Comparison of ENCODE assay signal across 1 cellular context in the genomic region with DNA sequence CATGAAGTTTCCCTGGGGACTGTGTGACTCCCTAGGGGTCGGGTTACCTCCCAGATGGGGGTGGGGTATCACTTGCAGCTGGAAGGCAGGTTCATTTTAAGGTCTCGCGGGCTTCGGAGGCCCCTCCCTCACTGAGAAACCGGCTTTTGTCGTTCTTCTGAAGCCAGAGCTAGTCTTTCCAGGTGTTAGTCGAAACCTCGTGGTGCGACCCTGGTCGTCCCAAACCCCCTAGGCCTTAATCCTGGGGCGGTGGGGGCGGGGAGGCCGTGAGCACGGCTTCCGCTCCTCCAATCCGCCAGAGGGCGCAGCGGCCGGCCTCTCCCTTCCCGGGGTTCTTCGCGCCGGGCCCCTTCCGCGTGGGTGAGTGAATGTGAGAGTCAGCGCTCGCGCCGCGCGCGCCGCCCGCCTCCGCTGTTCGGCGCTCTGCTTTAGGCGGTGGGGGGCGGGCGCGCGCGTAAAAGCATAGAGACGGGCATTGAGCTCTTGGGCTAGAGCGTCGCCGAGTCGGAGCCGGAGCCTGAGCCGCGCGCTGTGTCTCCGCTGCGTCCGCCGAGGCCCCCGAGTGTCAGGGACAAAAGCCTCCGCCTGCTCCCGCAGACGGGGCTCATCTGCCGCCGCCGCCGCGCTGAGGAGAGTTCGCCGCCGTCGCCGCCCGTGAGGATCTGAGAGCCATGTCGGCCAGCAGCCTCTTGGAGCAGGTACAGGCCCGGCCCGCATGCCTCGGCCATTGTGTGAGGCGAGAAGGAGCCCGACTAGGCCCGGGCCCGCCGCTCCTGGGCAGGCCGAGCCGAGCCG.
TF ChIP-seq lines count a peak whose summit lies in the region.

A gene (plus strand): TSS at position 491 of the 795 bp plus-strand sequence. CDS start 181 bp downstream, at position 672.

TF ChIP-seq in HepG2, 621 proteins besides CTCF, POLR2A, EP300 and RAD21 (continued from another document and continues in another):
- TF ChIP-seq, protein P1, sequence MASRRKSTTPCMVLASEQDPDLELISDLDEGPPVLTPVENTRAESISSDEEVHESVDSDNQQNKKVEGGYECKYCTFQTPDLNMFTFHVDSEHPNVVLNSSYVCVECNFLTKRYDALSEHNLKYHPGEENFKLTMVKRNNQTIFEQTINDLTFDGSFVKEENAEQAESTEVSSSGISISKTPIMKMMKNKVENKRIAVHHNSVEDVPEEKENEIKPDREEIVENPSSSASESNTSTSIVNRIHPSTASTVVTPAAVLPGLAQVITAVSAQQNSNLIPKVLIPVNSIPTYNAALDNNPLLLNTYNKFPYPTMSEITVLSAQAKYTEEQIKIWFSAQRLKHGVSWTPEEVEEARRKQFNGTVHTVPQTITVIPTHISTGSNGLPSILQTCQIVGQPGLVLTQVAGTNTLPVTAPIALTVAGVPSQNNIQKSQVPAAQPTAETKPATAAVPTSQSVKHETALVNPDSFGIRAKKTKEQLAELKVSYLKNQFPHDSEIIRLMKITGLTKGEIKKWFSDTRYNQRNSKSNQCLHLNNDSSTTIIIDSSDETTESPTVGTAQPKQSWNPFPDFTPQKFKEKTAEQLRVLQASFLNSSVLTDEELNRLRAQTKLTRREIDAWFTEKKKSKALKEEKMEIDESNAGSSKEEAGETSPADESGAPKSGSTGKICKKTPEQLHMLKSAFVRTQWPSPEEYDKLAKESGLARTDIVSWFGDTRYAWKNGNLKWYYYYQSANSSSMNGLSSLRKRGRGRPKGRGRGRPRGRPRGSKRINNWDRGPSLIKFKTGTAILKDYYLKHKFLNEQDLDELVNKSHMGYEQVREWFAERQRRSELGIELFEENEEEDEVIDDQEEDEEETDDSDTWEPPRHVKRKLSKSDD (CRISPR knock-in tag; IDR thresholded peaks at IDR 0.05; ENCODE audit: low read depth) = no peak
- TF ChIP-seq NFKBIZ (CRISPR knock-in tag; IDR thresholded peaks at IDR 0.05) (peak; percentile 41; the same call in 1 of the 2 replicates), NCOA2 (CRISPR knock-in tag; IDR thresholded peaks at IDR 0.05) (peak; percentile 73), KMT2A (CRISPR knock-in tag; IDR thresholded peaks at IDR 0.05) (peak; percentile 71; the same call in 1 of the 2 replicates), ZNF75D (CRISPR knock-in tag; IDR thresholded peaks at IDR 0.05; ENCODE audit: borderline replicate concordance) (0 out of 2 replicates have a peak, but pooled peaks have one; percentile 16), FLYWCH1 (CRISPR knock-in tag; IDR thresholded peaks at IDR 0.05) (no peak), ZNF782 (CRISPR knock-in tag; IDR thresholded peaks at IDR 0.05; ENCODE audit: borderline replicate concordance) (no peak; the same call in 1 of the 2 replicates), ZNF543 (CRISPR knock-in tag; IDR thresholded peaks at IDR 0.05) (peak; percentile 82; the same call in 1 of the 2 replicates), KLF9 (CRISPR knock-in tag; IDR thresholded peaks at IDR 0.05; ENCODE audit: low read depth) (no peak), ZNF235 (CRISPR knock-in tag; IDR thresholded peaks at IDR 0.05; ENCODE audit: borderline replicate concordance) (no peak), PHF20 (CRISPR knock-in tag; IDR thresholded peaks at IDR 0.05) (peak; percentile 85), BRD4 (CRISPR knock-in tag; IDR thresholded peaks at IDR 0.05) (no peak; the same call in none of the 2 replicates), GLI4 (CRISPR knock-in tag; IDR thresholded peaks at IDR 0.05; ENCODE audit: borderline replicate concordance) (peak; percentile 78; the same call in 1 of the 2 replicates), HOXA7 (CRISPR knock-in tag; IDR thresholded peaks at IDR 0.05) (no peak), ZNF230 (CRISPR knock-in tag; IDR thresholded peaks at IDR 0.05) (0 out of 2 replicates have a peak, but pooled peaks have one; percentile 74), RFX1 (IDR thresholded peaks at IDR 0.05) (no peak), GATA4 (IDR thresholded peaks at IDR 0.05; ENCODE audit: borderline replicate concordance, low read depth) (no peak), ZSCAN21 (CRISPR knock-in tag; IDR thresholded peaks at IDR 0.05; ENCODE audit: borderline replicate concordance) (peak; percentile 82), ZNF776 (CRISPR knock-in tag; IDR thresholded peaks at IDR 0.05) (peak; percentile 50; the same call in 1 of the 2 replicates), CBX5 (CRISPR knock-in tag; IDR thresholded peaks at IDR 0.05; ENCODE audit: borderline replicate concordance) (peak; percentile 81; the same call in 1 of the 2 replicates), ZNF264 (CRISPR knock-in tag; IDR thresholded peaks at IDR 0.05) (peak; percentile 15; the same call in 1 of the 2 replicates), PITX1 (CRISPR knock-in tag; IDR thresholded peaks at IDR 0.05) (peak; percentile 100), ISX (CRISPR knock-in tag; conservative IDR thresholded peaks at IDR 0.05) (0 out of 2 replicates have a peak, but pooled peaks have one; percentile 28), HNF4G (IDR thresholded peaks at IDR 0.05; ENCODE audit: borderline replicate concordance, low read depth, low read length) (no peak), HNF4G (CRISPR knock-in tag; IDR thresholded peaks at IDR 0.05; ENCODE audit: borderline replicate concordance, low read depth) (peak; percentile 16; the same call in 1 of the 2 replicates)
- TF ChIP-seq, protein P2, sequence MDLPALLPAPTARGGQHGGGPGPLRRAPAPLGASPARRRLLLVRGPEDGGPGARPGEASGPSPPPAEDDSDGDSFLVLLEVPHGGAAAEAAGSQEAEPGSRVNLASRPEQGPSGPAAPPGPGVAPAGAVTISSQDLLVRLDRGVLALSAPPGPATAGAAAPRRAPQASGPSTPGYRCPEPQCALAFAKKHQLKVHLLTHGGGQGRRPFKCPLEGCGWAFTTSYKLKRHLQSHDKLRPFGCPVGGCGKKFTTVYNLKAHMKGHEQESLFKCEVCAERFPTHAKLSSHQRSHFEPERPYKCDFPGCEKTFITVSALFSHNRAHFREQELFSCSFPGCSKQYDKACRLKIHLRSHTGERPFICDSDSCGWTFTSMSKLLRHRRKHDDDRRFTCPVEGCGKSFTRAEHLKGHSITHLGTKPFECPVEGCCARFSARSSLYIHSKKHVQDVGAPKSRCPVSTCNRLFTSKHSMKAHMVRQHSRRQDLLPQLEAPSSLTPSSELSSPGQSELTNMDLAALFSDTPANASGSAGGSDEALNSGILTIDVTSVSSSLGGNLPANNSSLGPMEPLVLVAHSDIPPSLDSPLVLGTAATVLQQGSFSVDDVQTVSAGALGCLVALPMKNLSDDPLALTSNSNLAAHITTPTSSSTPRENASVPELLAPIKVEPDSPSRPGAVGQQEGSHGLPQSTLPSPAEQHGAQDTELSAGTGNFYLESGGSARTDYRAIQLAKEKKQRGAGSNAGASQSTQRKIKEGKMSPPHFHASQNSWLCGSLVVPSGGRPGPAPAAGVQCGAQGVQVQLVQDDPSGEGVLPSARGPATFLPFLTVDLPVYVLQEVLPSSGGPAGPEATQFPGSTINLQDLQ (CRISPR knock-in tag; IDR thresholded peaks at IDR 0.05) = 0 out of 2 replicates have a peak, but pooled peaks have one; percentile 27
- TF ChIP-seq, protein P3, sequence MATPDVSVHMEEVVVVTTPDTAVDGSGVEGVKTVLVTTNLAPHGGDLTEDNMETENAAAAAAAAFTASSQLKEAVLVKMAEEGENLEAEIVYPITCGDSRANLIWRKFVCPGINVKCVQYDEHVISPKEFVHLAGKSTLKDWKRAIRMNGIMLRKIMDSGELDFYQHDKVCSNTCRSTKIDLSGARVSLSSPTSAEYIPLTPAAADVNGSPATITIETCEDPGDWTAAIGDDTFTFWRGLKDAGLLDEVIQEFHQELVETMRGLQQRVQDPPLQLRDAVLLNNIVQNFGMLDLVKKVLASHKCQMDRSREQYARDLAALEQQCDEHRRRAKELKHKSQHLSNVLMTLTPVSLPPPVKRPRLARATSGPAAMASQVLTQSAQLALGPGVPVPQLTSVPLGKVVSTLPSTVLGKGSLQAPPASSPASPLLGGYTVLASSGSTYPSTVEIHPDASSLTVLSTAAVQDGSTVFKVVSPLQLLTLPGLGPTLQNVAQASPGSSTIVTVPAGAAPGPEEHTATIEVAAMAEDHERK (CRISPR knock-in tag; IDR thresholded peaks at IDR 0.05; ENCODE audit: low read depth) = peak; percentile 42; the same call in 1 of the 2 replicates
- TF ChIP-seq, protein P4, sequence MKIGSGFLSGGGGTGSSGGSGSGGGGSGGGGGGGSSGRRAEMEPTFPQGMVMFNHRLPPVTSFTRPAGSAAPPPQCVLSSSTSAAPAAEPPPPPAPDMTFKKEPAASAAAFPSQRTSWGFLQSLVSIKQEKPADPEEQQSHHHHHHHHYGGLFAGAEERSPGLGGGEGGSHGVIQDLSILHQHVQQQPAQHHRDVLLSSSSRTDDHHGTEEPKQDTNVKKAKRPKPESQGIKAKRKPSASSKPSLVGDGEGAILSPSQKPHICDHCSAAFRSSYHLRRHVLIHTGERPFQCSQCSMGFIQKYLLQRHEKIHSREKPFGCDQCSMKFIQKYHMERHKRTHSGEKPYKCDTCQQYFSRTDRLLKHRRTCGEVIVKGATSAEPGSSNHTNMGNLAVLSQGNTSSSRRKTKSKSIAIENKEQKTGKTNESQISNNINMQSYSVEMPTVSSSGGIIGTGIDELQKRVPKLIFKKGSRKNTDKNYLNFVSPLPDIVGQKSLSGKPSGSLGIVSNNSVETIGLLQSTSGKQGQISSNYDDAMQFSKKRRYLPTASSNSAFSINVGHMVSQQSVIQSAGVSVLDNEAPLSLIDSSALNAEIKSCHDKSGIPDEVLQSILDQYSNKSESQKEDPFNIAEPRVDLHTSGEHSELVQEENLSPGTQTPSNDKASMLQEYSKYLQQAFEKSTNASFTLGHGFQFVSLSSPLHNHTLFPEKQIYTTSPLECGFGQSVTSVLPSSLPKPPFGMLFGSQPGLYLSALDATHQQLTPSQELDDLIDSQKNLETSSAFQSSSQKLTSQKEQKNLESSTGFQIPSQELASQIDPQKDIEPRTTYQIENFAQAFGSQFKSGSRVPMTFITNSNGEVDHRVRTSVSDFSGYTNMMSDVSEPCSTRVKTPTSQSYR (CRISPR knock-in tag; IDR thresholded peaks at IDR 0.05; ENCODE audit: borderline replicate concordance) = peak; percentile 92
- TF ChIP-seq, protein P5, sequence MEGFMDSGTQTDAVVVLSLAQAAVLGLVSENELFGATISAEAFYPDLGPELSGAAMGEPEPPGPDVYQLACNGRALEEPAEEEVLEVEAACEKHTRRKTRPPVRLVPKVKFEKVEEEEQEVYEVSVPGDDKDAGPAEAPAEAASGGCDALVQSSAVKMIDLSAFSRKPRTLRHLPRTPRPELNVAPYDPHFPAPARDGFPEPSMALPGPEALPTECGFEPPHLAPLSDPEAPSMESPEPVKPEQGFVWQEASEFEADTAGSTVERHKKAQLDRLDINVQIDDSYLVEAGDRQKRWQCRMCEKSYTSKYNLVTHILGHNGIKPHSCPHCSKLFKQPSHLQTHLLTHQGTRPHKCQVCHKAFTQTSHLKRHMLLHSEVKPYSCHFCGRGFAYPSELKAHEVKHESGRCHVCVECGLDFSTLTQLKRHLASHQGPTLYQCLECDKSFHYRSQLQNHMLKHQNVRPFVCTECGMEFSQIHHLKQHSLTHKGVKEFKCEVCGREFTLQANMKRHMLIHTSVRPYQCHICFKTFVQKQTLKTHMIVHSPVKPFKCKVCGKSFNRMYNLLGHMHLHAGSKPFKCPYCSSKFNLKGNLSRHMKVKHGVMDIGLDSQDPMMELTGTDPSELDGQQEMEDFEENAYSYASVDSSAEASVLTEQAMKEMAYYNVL (CRISPR knock-in tag; IDR thresholded peaks at IDR 0.05; ENCODE audit: borderline replicate concordance) = peak; percentile 77
- TF ChIP-seq, protein P6, sequence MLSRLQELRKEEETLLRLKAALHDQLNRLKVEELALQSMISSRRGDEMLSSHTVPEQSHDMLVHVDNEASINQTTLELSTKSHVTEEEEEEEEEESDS (CRISPR knock-in tag; IDR thresholded peaks at IDR 0.05; ENCODE audit: borderline replicate concordance) = peak; percentile 67; the same call in 1 of the 2 replicates
- TF ChIP-seq, protein P7, sequence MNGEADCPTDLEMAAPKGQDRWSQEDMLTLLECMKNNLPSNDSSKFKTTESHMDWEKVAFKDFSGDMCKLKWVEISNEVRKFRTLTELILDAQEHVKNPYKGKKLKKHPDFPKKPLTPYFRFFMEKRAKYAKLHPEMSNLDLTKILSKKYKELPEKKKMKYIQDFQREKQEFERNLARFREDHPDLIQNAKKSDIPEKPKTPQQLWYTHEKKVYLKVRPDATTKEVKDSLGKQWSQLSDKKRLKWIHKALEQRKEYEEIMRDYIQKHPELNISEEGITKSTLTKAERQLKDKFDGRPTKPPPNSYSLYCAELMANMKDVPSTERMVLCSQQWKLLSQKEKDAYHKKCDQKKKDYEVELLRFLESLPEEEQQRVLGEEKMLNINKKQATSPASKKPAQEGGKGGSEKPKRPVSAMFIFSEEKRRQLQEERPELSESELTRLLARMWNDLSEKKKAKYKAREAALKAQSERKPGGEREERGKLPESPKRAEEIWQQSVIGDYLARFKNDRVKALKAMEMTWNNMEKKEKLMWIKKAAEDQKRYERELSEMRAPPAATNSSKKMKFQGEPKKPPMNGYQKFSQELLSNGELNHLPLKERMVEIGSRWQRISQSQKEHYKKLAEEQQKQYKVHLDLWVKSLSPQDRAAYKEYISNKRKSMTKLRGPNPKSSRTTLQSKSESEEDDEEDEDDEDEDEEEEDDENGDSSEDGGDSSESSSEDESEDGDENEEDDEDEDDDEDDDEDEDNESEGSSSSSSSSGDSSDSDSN (CRISPR knock-in tag; IDR thresholded peaks at IDR 0.05) = peak; percentile 88
- TF ChIP-seq, protein P8, sequence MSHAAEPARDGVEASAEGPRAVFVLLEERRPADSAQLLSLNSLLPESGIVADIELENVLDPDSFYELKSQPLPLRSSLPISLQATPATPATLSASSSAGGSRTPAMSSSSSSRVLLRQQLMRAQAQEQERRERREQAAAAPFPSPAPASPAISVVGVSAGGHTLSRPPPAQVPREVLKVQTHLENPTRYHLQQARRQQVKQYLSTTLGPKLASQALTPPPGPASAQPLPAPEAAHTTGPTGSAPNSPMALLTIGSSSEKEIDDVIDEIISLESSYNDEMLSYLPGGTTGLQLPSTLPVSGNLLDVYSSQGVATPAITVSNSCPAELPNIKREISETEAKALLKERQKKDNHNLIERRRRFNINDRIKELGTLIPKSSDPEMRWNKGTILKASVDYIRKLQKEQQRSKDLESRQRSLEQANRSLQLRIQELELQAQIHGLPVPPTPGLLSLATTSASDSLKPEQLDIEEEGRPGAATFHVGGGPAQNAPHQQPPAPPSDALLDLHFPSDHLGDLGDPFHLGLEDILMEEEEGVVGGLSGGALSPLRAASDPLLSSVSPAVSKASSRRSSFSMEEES (CRISPR knock-in tag; IDR thresholded peaks at IDR 0.05) = peak; percentile 86; the same call in 1 of the 2 replicates
- TF ChIP-seq, protein P9, sequence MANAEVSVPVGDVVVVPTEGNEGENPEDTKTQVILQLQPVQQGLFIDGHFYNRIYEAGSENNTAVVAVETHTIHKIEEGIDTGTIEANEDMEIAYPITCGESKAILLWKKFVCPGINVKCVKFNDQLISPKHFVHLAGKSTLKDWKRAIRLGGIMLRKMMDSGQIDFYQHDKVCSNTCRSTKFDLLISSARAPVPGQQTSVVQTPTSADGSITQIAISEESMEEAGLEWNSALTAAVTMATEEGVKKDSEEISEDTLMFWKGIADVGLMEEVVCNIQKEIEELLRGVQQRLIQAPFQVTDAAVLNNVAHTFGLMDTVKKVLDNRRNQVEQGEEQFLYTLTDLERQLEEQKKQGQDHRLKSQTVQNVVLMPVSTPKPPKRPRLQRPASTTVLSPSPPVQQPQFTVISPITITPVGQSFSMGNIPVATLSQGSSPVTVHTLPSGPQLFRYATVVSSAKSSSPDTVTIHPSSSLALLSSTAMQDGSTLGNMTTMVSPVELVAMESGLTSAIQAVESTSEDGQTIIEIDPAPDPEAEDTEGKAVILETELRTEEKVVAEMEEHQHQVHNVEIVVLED (CRISPR knock-in tag; IDR thresholded peaks at IDR 0.05; ENCODE audit: borderline replicate concordance) = peak; percentile 82
- TF ChIP-seq, protein P10, sequence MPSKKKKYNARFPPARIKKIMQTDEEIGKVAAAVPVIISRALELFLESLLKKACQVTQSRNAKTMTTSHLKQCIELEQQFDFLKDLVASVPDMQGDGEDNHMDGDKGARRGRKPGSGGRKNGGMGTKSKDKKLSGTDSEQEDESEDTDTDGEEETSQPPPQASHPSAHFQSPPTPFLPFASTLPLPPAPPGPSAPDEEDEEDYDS (CRISPR knock-in tag; IDR thresholded peaks at IDR 0.05) = peak; percentile 57; the same call in 1 of the 2 replicates
